8 cellular contexts compared by ENCODE assay signal in the genomic region with DNA sequence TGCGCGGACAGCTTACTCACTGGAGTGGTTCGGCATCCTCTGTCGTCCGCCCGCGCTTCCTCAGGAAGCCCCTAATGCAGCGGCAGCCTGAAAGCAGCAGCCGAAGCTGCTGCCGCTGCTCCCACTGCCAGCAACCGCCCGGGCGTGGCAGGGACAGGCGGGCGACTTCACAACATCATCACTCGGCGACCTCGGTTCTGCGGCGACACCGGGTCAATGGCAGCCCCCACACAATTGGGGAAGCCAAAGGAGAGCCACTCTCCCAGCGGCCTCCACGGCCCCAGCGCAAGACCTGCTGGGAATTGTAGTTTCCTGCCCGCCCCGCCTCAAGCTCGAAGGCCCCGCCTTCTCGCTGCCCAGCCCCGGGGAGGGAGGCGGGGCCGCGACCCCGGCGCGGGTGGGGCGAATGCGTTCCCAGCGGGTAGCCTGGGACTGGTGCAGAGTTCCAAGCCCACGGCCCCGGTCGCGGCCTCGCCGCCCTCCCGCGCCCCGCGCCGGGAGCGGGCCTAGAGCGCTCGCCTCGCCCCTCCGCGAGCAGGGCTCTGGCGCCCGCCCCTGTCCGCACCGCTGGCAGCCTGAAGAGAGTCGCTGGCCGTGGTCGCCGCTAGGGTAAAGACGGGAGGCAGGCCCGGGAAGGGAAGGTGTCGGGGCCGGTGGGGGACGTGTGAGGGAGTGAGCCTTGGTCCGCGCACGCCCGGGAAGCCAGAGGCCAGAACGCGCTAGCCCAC. TPM values are rescaled to one million over a fixed set of nuclear protein-coding genes. Genes with fewer than 3 reads are reported as not detected.
DNase-seq lines count a peak whose midpoint lies in the region; ATAC-seq and TF ChIP-seq lines count a peak whose summit lies in the region.

A gene with protein sequence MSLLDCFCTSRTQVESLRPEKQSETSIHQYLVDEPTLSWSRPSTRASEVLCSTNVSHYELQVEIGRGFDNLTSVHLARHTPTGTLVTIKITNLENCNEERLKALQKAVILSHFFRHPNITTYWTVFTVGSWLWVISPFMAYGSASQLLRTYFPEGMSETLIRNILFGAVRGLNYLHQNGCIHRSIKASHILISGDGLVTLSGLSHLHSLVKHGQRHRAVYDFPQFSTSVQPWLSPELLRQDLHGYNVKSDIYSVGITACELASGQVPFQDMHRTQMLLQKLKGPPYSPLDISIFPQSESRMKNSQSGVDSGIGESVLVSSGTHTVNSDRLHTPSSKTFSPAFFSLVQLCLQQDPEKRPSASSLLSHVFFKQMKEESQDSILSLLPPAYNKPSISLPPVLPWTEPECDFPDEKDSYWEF (plus strand): TSS at position 411 of the 728 bp plus-strand sequence. CDS start 3,101 bp downstream, outside the sequence.
A gene with protein sequence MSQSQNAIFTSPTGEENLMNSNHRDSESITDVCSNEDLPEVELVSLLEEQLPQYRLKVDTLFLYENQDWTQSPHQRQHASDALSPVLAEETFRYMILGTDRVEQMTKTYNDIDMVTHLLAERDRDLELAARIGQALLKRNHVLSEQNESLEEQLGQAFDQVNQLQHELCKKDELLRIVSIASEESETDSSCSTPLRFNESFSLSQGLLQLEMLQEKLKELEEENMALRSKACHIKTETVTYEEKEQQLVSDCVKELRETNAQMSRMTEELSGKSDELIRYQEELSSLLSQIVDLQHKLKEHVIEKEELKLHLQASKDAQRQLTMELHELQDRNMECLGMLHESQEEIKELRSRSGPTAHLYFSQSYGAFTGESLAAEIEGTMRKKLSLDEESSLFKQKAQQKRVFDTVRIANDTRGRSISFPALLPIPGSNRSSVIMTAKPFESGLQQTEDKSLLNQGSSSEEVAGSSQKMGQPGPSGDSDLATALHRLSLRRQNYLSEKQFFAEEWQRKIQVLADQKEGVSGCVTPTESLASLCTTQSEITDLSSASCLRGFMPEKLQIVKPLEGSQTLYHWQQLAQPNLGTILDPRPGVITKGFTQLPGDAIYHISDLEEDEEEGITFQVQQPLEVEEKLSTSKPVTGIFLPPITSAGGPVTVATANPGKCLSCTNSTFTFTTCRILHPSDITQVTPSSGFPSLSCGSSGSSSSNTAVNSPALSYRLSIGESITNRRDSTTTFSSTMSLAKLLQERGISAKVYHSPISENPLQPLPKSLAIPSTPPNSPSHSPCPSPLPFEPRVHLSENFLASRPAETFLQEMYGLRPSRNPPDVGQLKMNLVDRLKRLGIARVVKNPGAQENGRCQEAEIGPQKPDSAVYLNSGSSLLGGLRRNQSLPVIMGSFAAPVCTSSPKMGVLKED (minus strand): TSS at position 129 of the 728 bp plus-strand sequence. CDS start 30,951 bp downstream, outside the sequence.

- H3K4me3 ChIP-seq in right atrium auricular region (peak within 1 kb of the TSS; percentile 82 to 96), uterus (peak within 1 kb of the TSS; percentile 62 to 95)

- peak in 1 of 2 donors; percentile 59 for TF ChIP-seq CTCF in right atrium auricular region (IDR thresholded peaks at IDR 0.05)
- TF ChIP-seq CTCF in uterus (IDR thresholded peaks at IDR 0.05) = peak in 3 of 4 experiments; percentile 41 to 63 (median 42)

- peaks cover 6% of the 10 kb centered on the region for H3K36me3 ChIP-seq in right atrium auricular region
- no peaks in the 10 kb centered on the region for H3K36me3 ChIP-seq in uterus

- H3K4me1 ChIP-seq in right atrium auricular region (peaks cover 0 to 56% of the 10 kb centered on the region in 2 donors), uterus (no peaks in the 10 kb centered on the region)

- H3K9me3 ChIP-seq in right atrium auricular region (no peaks in the 10 kb centered on the region), uterus (no peaks in the 10 kb centered on the region)

- peak; percentile 85 for ATAC-seq in GM18499 (IDR thresholded peaks at IDR 0.05; ENCODE audit: insufficient read depth, unreplicated experiment)
- peak; percentile 89 for ATAC-seq in HG02943 (IDR thresholded peaks at IDR 0.05; ENCODE audit: low read depth, unreplicated experiment)

- H3K27me3 ChIP-seq in right atrium auricular region (no peaks in the 10 kb centered on the region), uterus (no peaks in the 10 kb centered on the region)

- H3K27ac ChIP-seq in right atrium auricular region (peak within 1 kb of the TSS; percentile 92 to 95), uterus (peak within 1 kb of the TSS; percentile 89 to 92)

- TF ChIP-seq POLR2A in uterus (IDR thresholded peaks at IDR 0.05) = peak; percentile 67 to 72

- peak; percentile 50 for DNase-seq in NCI-H187 treated with DMSO at 0.1 percent for 48 hours (lab: John Stamatoyannopoulos, UW)
- peak; percentile 80 to 98 (median 96) for DNase-seq in anterior cingulate cortex (lab: John Stamatoyannopoulos, UW)
- peak; percentile 96 for DNase-seq in right atrium auricular region (ENCODE audit: low spot score)
- DNase-seq in pulmonary artery endothelial cell (ENCODE audit: low read depth, low spot score) = peak; percentile 75
- DNase-seq in uterus = peak; percentile 92 to 93

- intact Hi-C loops in T-helper 2 cell treated with Interferon-gamma antibody and Interleukin-4, amounts not matched to agents 100 ng/mL and 5 ng/mL, for 36 hours (cut with micrococcal nuclease) = loop anchor here (1.0 to 2.0 kb wide), 13 partner anchors 19 to 925 kb away; a partner anchor contains a TSS
- intact Hi-C loops in uterus (cut with DNase I; ENCODE audit: low total_unique reads) = no loop called here

RNA-seq across cellular contexts. Expression of the first gene that starts in this region (rescaled TPM):
- 14.4 and 18.1 TPM in 2 replicates for total RNA-seq in T-helper 2 cell treated with Interferon-gamma antibody and Interleukin-4, amounts not matched to agents 100 ng/mL and 5 ng/mL, for 36 hours
- 10 to 100 TPM; 28.5 to 78.1 TPM for total RNA-seq in right atrium auricular region
- 21.5 and 26.3 TPM in 2 replicates for total RNA-seq in pulmonary artery endothelial cell
- total RNA-seq in uterus = 10 to 100 TPM in 3 of 4 donors, 1 to 10 TPM in 1; 5.4 to 27.2 (median 22.0) TPM

RNA-seq across cellular contexts. Expression of the second gene that starts in this region (rescaled TPM):
- 38.9 and 40.1 TPM in 2 replicates for total RNA-seq in T-helper 2 cell treated with Interferon-gamma antibody and Interleukin-4, amounts not matched to agents 100 ng/mL and 5 ng/mL, for 36 hours
- 100 to 1,000 TPM in 1 of 2 donors, 10 to 100 TPM in 1; 89.7 to 130 TPM for total RNA-seq in right atrium auricular region
- 30.3 and 35.0 TPM in 2 replicates for total RNA-seq in pulmonary artery endothelial cell
- 10 to 100 TPM; 31.8 to 54.9 (median 38.2) TPM for total RNA-seq in uterus

Comparison
In these comparisons a context has a peak if more than half of its experiments do, and no peak if none do; other contexts are left out.
1. Peak in every context shown above with its lines: DNase-seq, ATAC-seq, H3K4me3 ChIP-seq and H3K27ac ChIP-seq.